Comparison of ENCODE assay signal across 2 cellular contexts in the genomic region with DNA sequence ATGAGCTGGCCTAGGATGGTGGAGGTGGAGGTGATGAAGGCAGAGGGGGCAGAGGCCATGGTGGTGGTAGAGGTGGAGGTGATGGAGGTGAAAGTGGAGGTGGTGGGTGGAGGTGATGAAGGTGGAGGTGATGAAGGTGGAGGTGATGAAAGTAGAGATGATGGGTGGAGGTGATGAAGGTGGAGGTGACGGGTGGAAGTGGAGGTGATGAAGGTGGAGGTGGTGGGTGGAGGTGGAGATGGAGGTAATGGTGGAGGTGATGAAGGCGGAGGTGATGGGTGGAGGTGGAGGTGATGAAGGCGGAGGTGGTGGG.
TF ChIP-seq lines count a peak whose summit lies in the region.

No MANE protein-coding gene starts in this region.

TF ChIP-seq in HepG2, 621 proteins besides CTCF, POLR2A, EP300 and RAD21:
- peak; percentile 85; the same call in 1 of the 2 replicates for TF ChIP-seq ZKSCAN5 (CRISPR knock-in tag; IDR thresholded peaks at IDR 0.05)
- TF ChIP-seq MLX (CRISPR knock-in tag; IDR thresholded peaks at IDR 0.05): no peak

TF ChIP-seq in K562, 482 proteins besides CTCF, POLR2A, EP300 and RAD21:
- TF ChIP-seq ZNF212 (CRISPR knock-in tag; IDR thresholded peaks at IDR 0.05): no peak
- TF ChIP-seq, protein P1, sequence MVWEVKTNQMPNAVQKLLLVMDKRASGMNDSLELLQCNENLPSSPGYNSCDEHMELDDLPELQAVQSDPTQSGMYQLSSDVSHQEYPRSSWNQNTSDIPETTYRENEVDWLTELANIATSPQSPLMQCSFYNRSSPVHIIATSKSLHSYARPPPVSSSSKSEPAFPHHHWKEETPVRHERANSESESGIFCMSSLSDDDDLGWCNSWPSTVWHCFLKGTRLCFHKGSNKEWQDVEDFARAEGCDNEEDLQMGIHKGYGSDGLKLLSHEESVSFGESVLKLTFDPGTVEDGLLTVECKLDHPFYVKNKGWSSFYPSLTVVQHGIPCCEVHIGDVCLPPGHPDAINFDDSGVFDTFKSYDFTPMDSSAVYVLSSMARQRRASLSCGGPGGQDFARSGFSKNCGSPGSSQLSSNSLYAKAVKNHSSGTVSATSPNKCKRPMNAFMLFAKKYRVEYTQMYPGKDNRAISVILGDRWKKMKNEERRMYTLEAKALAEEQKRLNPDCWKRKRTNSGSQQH (CRISPR knock-in tag; IDR thresholded peaks at IDR 0.05): 0 out of 2 replicates have a peak, but pooled peaks have one; percentile 66
